In the genomic region with DNA sequence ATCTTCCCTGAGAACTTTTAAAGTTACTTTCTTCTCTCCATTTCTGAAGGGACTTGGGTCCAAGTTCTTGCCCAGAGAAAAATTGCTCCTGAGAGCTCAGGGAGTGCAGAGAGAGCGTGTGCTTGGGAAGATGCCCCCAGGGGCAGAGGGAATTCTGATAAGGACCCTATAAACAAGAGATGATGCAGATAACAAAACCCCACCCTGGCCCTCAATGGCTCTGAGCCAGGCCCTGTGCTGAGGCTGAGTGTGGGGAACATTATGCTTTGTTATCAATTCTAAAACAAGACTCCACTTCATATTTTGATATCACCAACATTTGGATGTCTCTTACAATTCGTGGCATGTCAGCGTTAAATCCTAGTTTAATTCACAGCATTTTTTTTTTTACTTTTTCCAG, we compare ENCODE assay signal across 18 cellular contexts. TPM values are rescaled to one million over a fixed set of nuclear protein-coding genes. Genes with fewer than 3 reads are reported as not detected.
DNase-seq lines count a peak whose midpoint lies in the region; ATAC-seq and TF ChIP-seq lines count a peak whose summit lies in the region.
"Had no signal": no experiment of that assay in that cellular context is flagged by ENCODE, and none has a peak within 500 bp of the region (broad histone marks: within the 10 kb centered on the region; RNA-seq: fewer than 3 reads in every experiment).

No MANE protein-coding gene starts in this region.

- TF ChIP-seq POLR2A in GM18505 (IDR thresholded peaks at IDR 0.05; ENCODE audit: borderline replicate concordance, extremely low read depth, insufficient read depth, insufficient read length): no peak

- no peaks in the 10 kb centered on the region for H3K9me3 ChIP-seq in lower lobe of right lung
- H3K9me3 ChIP-seq: Caco-2, HAP-1 had no signal

- no peak overlapping the region for H3K4me3 ChIP-seq in lower lobe of right lung
- H3K4me3 ChIP-seq: GM12878, HAP-1 had no signal

- intact Hi-C loops in lower lobe of right lung (cut with DNase I): no loop called here

- H3K27ac ChIP-seq in lower lobe of right lung: no peak overlapping the region

- ATAC-seq in GM18505 (IDR thresholded peaks at IDR 0.05; ENCODE audit: unreplicated experiment) (no peak), lower lobe of right lung (no peak)
- ATAC-seq: CD8-positive, alpha-beta T cell; GM12878 had no signal

- TF ChIP-seq CTCF in lower lobe of right lung (IDR thresholded peaks at IDR 0.05): no peak

- no peaks in the 10 kb centered on the region for H3K4me1 ChIP-seq in lower lobe of right lung
- H3K4me1 ChIP-seq: Caco-2, HAP-1 had no signal

- H3K36me3 ChIP-seq in lower lobe of right lung: no peaks in the 10 kb centered on the region
- H3K36me3 ChIP-seq: HAP-1 had no signal

- DNase-seq in ELF-1 (ENCODE audit: low read depth, low spot score): peak; percentile 21
- DNase-seq in ecto neural progenitor cell (ENCODE audit: low spot score): peak; percentile 16
- peak; percentile 57 for DNase-seq in mesenteric fat pad (ENCODE audit: low spot score)
- DNase-seq in NCI-H1930 (lab: John Stamatoyannopoulos, UW): no peak
- DNase-seq in lower lobe of right lung: no peak
- DNase-seq: C1 segment of cervical spinal cord; Caco-2; CD8-positive, alpha-beta T cell; DMS153; DND-41; GDM1; GOT3; HFFc6 had no signal

- H3K27me3 ChIP-seq in lower lobe of right lung (ENCODE audit: low read depth): no peaks in the 10 kb centered on the region

RNA-seq across cellular contexts. Expression of a gene that starts 34.4 kb away (rescaled TPM):
- total RNA-seq in mesenteric fat pad (not detected), lower lobe of right lung (0.77 TPM)
- total RNA-seq: A172; A673; CD8-positive, alpha-beta T cell; HFFc6 had no signal

Comparison
In these comparisons a context has a peak if more than half of its experiments do, and no peak if none do; other contexts are left out.
1. DNase-seq: peak in ELF-1 (single experiment), ecto neural progenitor cell (single experiment) and mesenteric fat pad (single experiment); none in NCI-H1930 (0 of 2) and lower lobe of right lung (single experiment).